16 cellular contexts compared by ENCODE assay signal in genomic region chr5:28896949-28897348, GRCh38.
DNase-seq lines count a peak whose midpoint lies in the region; ATAC-seq, FAIRE-seq and TF ChIP-seq lines count a peak whose summit lies in the region.
"Had no signal": no experiment of that assay in that cellular context is flagged by ENCODE, and none has a peak within 500 bp of the region (broad histone marks: within the 10 kb centered on the region; RNA-seq: fewer than 3 reads in every experiment).

No MANE protein-coding gene starts in this region.

- H3K79me2 ChIP-seq in HepG2 (ENCODE audit: insufficient read depth, low read length) (no peaks in the 10 kb centered on the region), H1 (ENCODE audit: control insufficient read depth in 1 of 2, insufficient read depth in 2 of 2, low read length in 2 of 2) (no peaks in the 10 kb centered on the region)

- no peaks in the 10 kb centered on the region for H3K27me3 ChIP-seq in HepG2 (ENCODE audit: control insufficient read depth in 1 of 2, insufficient read depth in 2 of 2, low read length in 2 of 2)
- no peaks in the 10 kb centered on the region for H3K27me3 ChIP-seq in right lobe of liver
- H3K27me3 ChIP-seq in H1 (replicated peaks in 1 of 4; ENCODE audit: control insufficient read depth in 3 of 4, extremely low read depth in 1 of 4, insufficient read depth in 3 of 4, low read length in 3 of 4), result peaks cover 0 to 1% (median 0%) of the 10 kb centered on the region in 4 experiments; a peak in 1 of 7 replicates
- no peaks in the 10 kb centered on the region for H3K27me3 ChIP-seq in left lung
- H3K27me3 ChIP-seq: BLaER1, testis had no signal

- TF ChIP-seq POLR2A in HepG2 (IDR thresholded peaks at IDR 0.05; ENCODE audit: insufficient read depth in 1 of 2, low read depth in 2 of 2, low read length in 2 of 2) (no peak), right lobe of liver (IDR thresholded peaks at IDR 0.05) (no peak), H1 (IDR thresholded peaks at IDR 0.05; ENCODE audit: control extremely low read depth in 1 of 2, low read depth in 2 of 2, low read length in 2 of 2) (no peak)

- H4K5ac ChIP-seq in H1 (ENCODE audit: insufficient read length, low read depth, low read length), result no peak overlapping the region

- H3K4me1 ChIP-seq in HepG2 (ENCODE audit: insufficient read depth, low read length) (no peaks in the 10 kb centered on the region), right lobe of liver (no peaks in the 10 kb centered on the region), H1 (replicated peaks in 1 of 4; ENCODE audit: control insufficient read depth in 3 of 4, insufficient read depth in 4 of 4, low read length in 3 of 4) (no peaks in the 10 kb centered on the region), left lung (no peaks in the 10 kb centered on the region)
- H3K4me1 ChIP-seq: BLaER1, testis had no signal

- in situ Hi-C loops in HepG2 (cut with HindIII; ENCODE audit: extremely low pct_ligation_motif_present, low pct_unique_long_range_greater_than_20kb), result no loop called here

- no peak overlapping the region for H2BK15ac ChIP-seq in H1 (ENCODE audit: low read length)

- H3K27ac ChIP-seq in HepG2 (ENCODE audit: extremely low read length, insufficient read depth, low read length) (no peak overlapping the region), right lobe of liver (no peak overlapping the region), H1 (ENCODE audit: low read depth, low read length) (no peak overlapping the region), left lung (no peak overlapping the region)
- H3K27ac ChIP-seq: BLaER1, testis had no signal

- no peak overlapping the region for H2AK5ac ChIP-seq in H1 (ENCODE audit: low read depth, low read length)

- DNase-seq in HepG2 (ENCODE audit: low spot score) (peak; percentile 1), right lobe of liver (no peak), NCI-H748 treated with DMSO at 0.1 percent for 48 hours (lab: John Stamatoyannopoulos, UW) (peak; percentile 91), H1 (ENCODE audit: low read depth in 1 of 2, low spot score in 2 of 2) (no peak), C1 segment of cervical spinal cord (lab: John Stamatoyannopoulos, UW) (no peak), left lung (no peak)
- DNase-seq in activated CD4-positive, alpha-beta T cell treated with anti-CD3 and anti-CD28 coated beads, Interleukin-2, amount 50 U/mL, for 4 hours, result no peak
- DNase-seq: activated CD8-positive, alpha-beta memory T cell treated with anti-CD3 and anti-CD28 coated beads for 24 hours; activated naive CD8-positive, alpha-beta T cell treated with anti-CD3 and anti-CD28 coated beads, Interleukin-2, amount 10 ng/mL, durations not matched to agents 7 days and 5 days; NK-92 treated with Interleukin-12 subunit alpha and Interleukin-12 subunit beta, amount 100 ng/mL, for 24 hours; T-helper 2 cell; testis had no signal

- no peak for FAIRE-seq in HepG2 (lab: Jason Lieb, UNC)
- FAIRE-seq in H1 (lab: Jason Lieb, UNC), result no peak
- FAIRE-seq: H54 had no signal

- H2AFZ ChIP-seq in HepG2 (ENCODE audit: low read length), result no peak overlapping the region
- no peak overlapping the region for H2AFZ ChIP-seq in H1 (ENCODE audit: low read length)

- ATAC-seq in HepG2 (no peak), right lobe of liver (no peak), GM19395 (IDR thresholded peaks at IDR 0.05; ENCODE audit: unreplicated experiment) (no peak), left lung (no peak)
- ATAC-seq: sciatic nerve had no signal

- H3K14ac ChIP-seq in H1 (ENCODE audit: insufficient read length), result no peak overlapping the region

- no peak overlapping the region for H4K8ac ChIP-seq in H1 (ENCODE audit: extremely low read depth, insufficient read depth, low read length)

- H3K4me3 ChIP-seq in HepG2 (replicated peaks in 1 of 3; ENCODE audit: insufficient read depth in 1 of 3, low read depth in 2 of 3, low read length in 3 of 3) (no peak overlapping the region), right lobe of liver (no peak overlapping the region), H1 (ENCODE audit: extremely low read depth in 1 of 4, insufficient read depth in 2 of 4, low read depth in 3 of 4, low read length in 4 of 4) (no peak overlapping the region), left lung (no peak overlapping the region)
- H3K4me3 ChIP-seq: BLaER1, testis had no signal

- H3K18ac ChIP-seq in H1 (ENCODE audit: extremely low read depth, low read length), result no peak overlapping the region

- no peaks in the 10 kb centered on the region for H3K79me1 ChIP-seq in H1 (ENCODE audit: low read depth, low read length)

- no peak overlapping the region for H2BK5ac ChIP-seq in H1 (ENCODE audit: low read depth, low read length)

- CTCF ChIA-PET in HepG2 (lab: Yijun Ruan, JAX; ENCODE audit: low intra/inter-chr PET ratio, low total read pairs) (interaction anchor here (0.7 to 1.5 kb wide), 2 partner anchors 424 to 552 kb away, joined by 3 to 6 read pairs; no protein-coding TSS in a partner anchor), H1 (lab: Charles Lee; ENCODE audit: partially characterized antibody) (interaction anchor here (0.6 to 1.9 kb wide), 6 partner anchors 23 to 897 kb away, joined by 3 to 5 read pairs (median 4); no protein-coding TSS in a partner anchor)

- H2BK20ac ChIP-seq in H1 (ENCODE audit: low read length), result no peak overlapping the region

- H3K56ac ChIP-seq in H1 (replicated peaks; ENCODE audit: insufficient read length, low read depth, low read length), result no peak overlapping the region

- H3K4me2 ChIP-seq in HepG2 (ENCODE audit: low read depth, low read length) (no peak overlapping the region), H1 (ENCODE audit: insufficient read depth in 1 of 2, low read depth in 2 of 2, low read length in 2 of 2) (no peak overlapping the region)
- H3K4me2 ChIP-seq: BLaER1 had no signal

- H4K20me1 ChIP-seq in HepG2 (ENCODE audit: insufficient read depth, low read length) (no peaks in the 10 kb centered on the region), H1 (replicated peaks in 1 of 2; ENCODE audit: control insufficient read depth in 1 of 2, insufficient read depth in 2 of 2, low read length in 2 of 2) (no peaks in the 10 kb centered on the region)
- H4K20me1 ChIP-seq: BLaER1 had no signal

- H3K36me3 ChIP-seq in HepG2 (replicated peaks in 1 of 2; ENCODE audit: control insufficient read depth in 1 of 2, insufficient read depth in 2 of 2, low read length in 2 of 2), result no peaks in the 10 kb centered on the region
- H3K36me3 ChIP-seq in right lobe of liver, result no peaks in the 10 kb centered on the region
- no peaks in the 10 kb centered on the region for H3K36me3 ChIP-seq in H1 (ENCODE audit: control insufficient read depth in 2 of 4, insufficient read depth in 4 of 4, low read length in 3 of 4)
- H3K36me3 ChIP-seq in left lung, result no peaks in the 10 kb centered on the region
- H3K36me3 ChIP-seq: BLaER1 had no signal

- H3K9me3 ChIP-seq in HepG2 (ENCODE audit: low read length), result no peaks in the 10 kb centered on the region
- H3K9me3 ChIP-seq in right lobe of liver, result no peaks in the 10 kb centered on the region
- H3K9me3 ChIP-seq in H1 (ENCODE audit: insufficient read depth in 2 of 2, low read depth in 1 of 2, low read length in 1 of 2), result no peaks in the 10 kb centered on the region
- H3K9me3 ChIP-seq in left lung, result peaks cover 0 to 15% of the 10 kb centered on the region in 2 donors
- H3K9me3 ChIP-seq: BLaER1, testis had no signal

- no peak overlapping the region for H3K23ac ChIP-seq in H1 (ENCODE audit: insufficient read length)

- H3K9ac ChIP-seq in HepG2 (ENCODE audit: insufficient read depth, low read depth, low read length) (no peak overlapping the region), H1 (replicated peaks in 1 of 4; ENCODE audit: extremely low read depth in 1 of 4, low read depth in 3 of 4, low read length in 3 of 4) (no peak overlapping the region)
- H3K9ac ChIP-seq: BLaER1 had no signal

- TF ChIP-seq CTCF in HepG2 (CRISPR knock-in tag; IDR thresholded peaks at IDR 0.05), result no peak
- no peak for TF ChIP-seq CTCF in right lobe of liver (IDR thresholded peaks at IDR 0.05)
- peak in 1 of 3 experiments; percentile 4; a peak in 1 of 4 replicates for TF ChIP-seq CTCF in H1 (IDR thresholded peaks at IDR 0.05; ENCODE audit: control extremely low read depth in 1 of 3, insufficient read depth in 1 of 3, low read depth in 1 of 3, low read length in 3 of 3)
- TF ChIP-seq CTCF in left lung (IDR thresholded peaks at IDR 0.05), result no peak

- no TSS peak for BruUV-seq in HepG2 (replicated peaks; lab: Mats Ljungman, UMichigan)

- H3K23me2 ChIP-seq in H1 (ENCODE audit: low read depth, low read length), result no peaks in the 10 kb centered on the region

- TF ChIP-seq RAD21 in HepG2 (CRISPR knock-in tag; IDR thresholded peaks at IDR 0.05), result no peak
- peak; percentile 37 to 40 for TF ChIP-seq RAD21 in H1 (IDR thresholded peaks at IDR 0.05 in 1 of 2, conservative IDR thresholded peaks at IDR 0.05 in 1 of 2; ENCODE audit: low read depth in 2 of 2, low read length in 2 of 2)

- TF ChIP-seq EP300 in HepG2 (IDR thresholded peaks at IDR 0.05; ENCODE audit: low read depth in 2 of 2, low read length in 2 of 2) (no peak), HepG2 (CRISPR knock-in tag; IDR thresholded peaks at IDR 0.05; ENCODE audit: borderline replicate concordance) (no peak), H1 (IDR thresholded peaks at IDR 0.05; ENCODE audit: borderline replicate concordance in 1 of 2, low read depth in 2 of 2, low read length in 2 of 2) (no peak)

- H2BK120ac ChIP-seq in H1 (replicated peaks; ENCODE audit: low read depth, low read length), result no peak overlapping the region

- no peak overlapping the region for H2BK12ac ChIP-seq in H1 (ENCODE audit: low read depth, low read length)

- POLR2A ChIA-PET in HepG2 (lab: Yijun Ruan, JAX) (no interaction called here), H1 (lab: Charles Lee; ENCODE audit: partially characterized antibody) (no interaction called here)

- H4K91ac ChIP-seq in H1 (replicated peaks; ENCODE audit: insufficient read length, low read length), result no peak overlapping the region

- H3K4ac ChIP-seq in H1 (replicated peaks; ENCODE audit: insufficient read length, low read depth, low read length), result no peak overlapping the region

- intact Hi-C loops in HepG2 (cut with micrococcal nuclease; ENCODE audit: unreplicated experiment) (loop anchor here (2.0 kb wide), 1 partner anchor 552 kb away; no protein-coding TSS in a partner anchor), right lobe of liver (cut with DNase I) (no loop called here), left lung (cut with DNase I) (no loop called here)

TF ChIP-seq in HepG2, 621 proteins besides CTCF, POLR2A, EP300 and RAD21:
- TF ChIP-seq KLF11 (CRISPR knock-in tag; IDR thresholded peaks at IDR 0.05), result no peak
- peak; percentile 31 for TF ChIP-seq STAG1 (CRISPR knock-in tag; IDR thresholded peaks at IDR 0.05)

TF ChIP-seq in H1, 55 proteins besides CTCF, POLR2A, EP300 and RAD21 (continues in another document):
- TF ChIP-seq BACH1 (IDR thresholded peaks at IDR 0.05; ENCODE audit: low read length) (no peak), POLR2AphosphoS5 (IDR thresholded peaks at IDR 0.05; ENCODE audit: low read depth, low read length) (no peak), USF2 (IDR thresholded peaks at IDR 0.05; ENCODE audit: low read length) (no peak)

Comparison
In these comparisons a context has a peak if more than half of its experiments do, and no peak if none do; other contexts are left out.
1. DNase-seq: peak in HepG2 (single experiment) and NCI-H748 treated with DMSO at 0.1 percent for 48 hours (single experiment); none in right lobe of liver (0 of 3), H1 (0 of 2), C1 segment of cervical spinal cord (0 of 14), activated CD4-positive, alpha-beta T cell treated with anti-CD3 and anti-CD28 coated beads, Interleukin-2, amount 50 U/mL, for 4 hours (0 of 2) and left lung (0 of 2).
2. Of the 41 proteins assayed by ChIP-seq in both HepG2 and H1: peak only in HepG2: none; only in H1: RAD21; in both: none; in neither: 39; mixed calls (peak in some experiments, not most) for 1.